ENCODE assay signal across 11 cellular contexts in genomic region chr13:58455094-58455493, GRCh38.
"Had no signal": no experiment of that assay in that cellular context is flagged by ENCODE, and none has a peak within 500 bp of the region (broad histone marks: within the 10 kb centered on the region; RNA-seq: fewer than 3 reads in every experiment).

No MANE protein-coding gene starts in this region.

- H3K9me3 Mint-ChIP-seq: GM23338 had no signal

- H2AFZ ChIP-seq: GM23248, GM23338 had no signal

- ATAC-seq: GM23338, HCT116 had no signal

- H3K4me2 ChIP-seq: GM23338 had no signal

- H3K9ac ChIP-seq: GM23248 had no signal

- H3K4me3 Mint-ChIP-seq: GM23338, H9, HFFc6 had no signal

- H3K9me3 ChIP-seq: HAP-1 had no signal

- FAIRE-seq: H1, H54 had no signal

- DNase-seq: GM23248, GOT3, H7, H9, HCEC 1CT, HFFc6 had no signal

- H3K36me3 ChIP-seq: HAP-1 had no signal

- H3K27ac ChIP-seq: GM23248 had no signal

- H3K27ac Mint-ChIP-seq: GM23338, H9, HFFc6 had no signal

- H3K4me3 ChIP-seq: GM23248, GM23338, HAP-1 had no signal
